Comparison of ENCODE assay signal across 27 cellular contexts in the genomic region with DNA sequence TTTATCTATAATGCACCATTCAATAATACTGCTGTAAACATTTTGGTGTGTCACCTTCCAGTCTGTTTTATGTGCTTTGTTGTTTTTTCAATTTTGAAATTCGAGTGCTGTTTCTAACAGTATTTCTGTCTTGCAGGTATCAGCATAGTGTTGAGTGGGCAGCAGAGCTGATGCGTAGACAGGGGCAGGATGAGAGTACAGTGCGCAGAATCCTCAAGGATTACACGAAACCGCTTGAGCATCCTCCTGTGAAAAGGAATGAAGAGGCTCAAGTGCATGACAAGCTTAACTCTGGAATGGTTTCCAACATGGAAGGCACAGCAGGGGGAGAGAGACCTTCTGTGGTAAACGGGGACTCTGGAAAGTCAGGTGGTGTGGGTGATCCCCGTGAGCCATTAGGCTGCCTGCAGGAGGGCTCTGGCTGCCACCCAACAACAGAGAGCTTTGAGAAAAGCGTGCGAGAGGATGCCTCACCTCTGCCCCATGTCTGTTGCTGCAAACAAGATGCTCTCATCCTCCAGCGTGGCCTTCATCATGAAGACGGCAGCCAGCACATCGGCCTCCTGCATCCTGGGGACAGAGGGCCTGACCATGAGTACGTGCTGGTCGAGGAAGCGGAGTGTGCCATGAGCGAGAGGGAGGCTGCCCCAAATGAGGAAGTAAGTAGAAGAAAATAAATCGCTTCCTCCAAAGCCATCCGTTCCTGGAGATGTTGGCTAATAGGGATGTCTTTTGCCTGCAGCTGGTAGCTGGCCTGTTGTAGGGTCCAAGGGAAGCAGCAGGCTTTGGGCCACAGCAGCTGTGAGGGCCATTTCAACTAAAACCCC. TPM values are rescaled to one million over a fixed set of nuclear protein-coding genes. Genes with fewer than 3 reads are reported as not detected.
A peak's percentile ranks its signal among the peaks of the same experiment; 100 is the strongest.
DNase-seq lines count a peak whose midpoint lies in the region; ATAC-seq and TF ChIP-seq lines count a peak whose summit lies in the region.
"Had no signal": no experiment of that assay in that cellular context is flagged by ENCODE, and none has a peak within 500 bp of the region (broad histone marks: within the 10 kb centered on the region; RNA-seq: fewer than 3 reads in every experiment).

No MANE protein-coding gene starts in this region.

- H3K4me1 ChIP-seq in left ventricle myocardium inferior = peaks cover 17% of the 10 kb centered on the region
- no peaks in the 10 kb centered on the region for H3K4me1 ChIP-seq in upper lobe of right lung

- ATAC-seq in Right ventricle myocardium superior (ENCODE audit: poor library complexity) (no peak), upper lobe of right lung (peak; percentile 79), HG03565 (IDR thresholded peaks at IDR 0.05; ENCODE audit: unreplicated experiment) (no peak), HG03025 (IDR thresholded peaks at IDR 0.05; ENCODE audit: low FRiP score, unreplicated experiment) (no peak)
- ATAC-seq: activated T-helper 17 cell treated with anti-CD3 and anti-CD28 coated beads, Interleukin-2, amount 50 U/mL, for 72 hours; PC-3; right cardiac atrium had no signal

- H3K4me3 ChIP-seq in left ventricle myocardium inferior (no peak overlapping the region), upper lobe of right lung (no peak overlapping the region)
- H3K4me3 ChIP-seq: GM23248, SJCRH30, stomach, tibial nerve had no signal

- H3K36me3 ChIP-seq in left ventricle myocardium inferior = peaks cover 58% of the 10 kb centered on the region
- peaks cover 57% of the 10 kb centered on the region for H3K36me3 ChIP-seq in upper lobe of right lung

- intact Hi-C loops in Right ventricle myocardium superior (cut with DNase I) (no loop called here), left ventricle myocardium inferior (cut with micrococcal nuclease) (no loop called here), upper lobe of right lung (cut with DNase I) (no loop called here), posterior cingulate gyrus (cut with DNase I) (no loop called here)

- H3K27me3 ChIP-seq in left ventricle myocardium inferior (ENCODE audit: low read depth) = no peaks in the 10 kb centered on the region
- no peaks in the 10 kb centered on the region for H3K27me3 ChIP-seq in upper lobe of right lung
- H3K27me3 ChIP-seq: BE2C, SJCRH30, stomach, tibial nerve had no signal

- no peaks in the 10 kb centered on the region for H3K9me3 ChIP-seq in left ventricle myocardium inferior (replicated peaks)
- H3K9me3 ChIP-seq in upper lobe of right lung = no peaks in the 10 kb centered on the region
- H3K9me3 ChIP-seq: BE2C, SJCRH30, stomach, tibial nerve had no signal

- TF ChIP-seq CTCF in left ventricle myocardium inferior (IDR thresholded peaks at IDR 0.05; ENCODE audit: borderline replicate concordance) (no peak), upper lobe of right lung (IDR thresholded peaks at IDR 0.05) (no peak)

- DNase-seq in Right ventricle myocardium superior = peak; percentile 50
- no peak for DNase-seq in left ventricle myocardium inferior
- peak; percentile 89 for DNase-seq in NOMO-1 treated with DMSO at 0.1 percent for 48 hours (lab: John Stamatoyannopoulos, UW; ENCODE audit: unreplicated experiment)
- DNase-seq in globus pallidus (ENCODE audit: low spot score) = peak; percentile 24
- DNase-seq in upper lobe of right lung = peak; percentile 68
- no peak for DNase-seq in posterior cingulate gyrus
- DNase-seq: activated CD4-positive, alpha-beta T cell treated with anti-CD3 and anti-CD28 coated beads, Interleukin-2, amount 50 U/mL, for 1 hour; activated naive CD8-positive, alpha-beta T cell treated with anti-CD3 and anti-CD28 coated beads, Interleukin-2, amount 10 ng/mL, durations not matched to agents 7 days and 5 days; BE2C; COR-L47; GM23248; islet precursor cell; mammary epithelial cell; NCI-H1694; NCI-H774; PC-3; SJCRH30; stomach had no signal

- H3K27ac ChIP-seq in left ventricle myocardium inferior (replicated peaks) = no peak overlapping the region
- H3K27ac ChIP-seq in upper lobe of right lung = no peak overlapping the region
- H3K27ac ChIP-seq: GM23248, SJCRH30, stomach, VCaP had no signal

RNA-seq across cellular contexts. Expression of a gene that starts 19.1 kb away (rescaled TPM):
- total RNA-seq in Right ventricle myocardium superior (24.6 TPM), left ventricle myocardium inferior (22.5 TPM), upper lobe of right lung (16.0 TPM)

RNA-seq across cellular contexts. Expression of a gene that starts 42.0 kb away (rescaled TPM):
- total RNA-seq in Right ventricle myocardium superior (not detected), left ventricle myocardium inferior (1.8 TPM), upper lobe of right lung (not detected)
- total RNA-seq: activated naive CD8-positive, alpha-beta T cell treated with anti-CD3 and anti-CD28 coated beads, Interleukin-2, amount 10 ng/mL, durations not matched to agents 7 days and 5 days; activated T-helper 17 cell treated with anti-CD3 and anti-CD28 coated beads, Interleukin-2, amount 50 U/mL, for 72 hours; GM23248; M059J; myocyte; omental fat pad; right cardiac atrium; SJCRH30; tibial nerve had no signal

RNA-seq across cellular contexts. Expression of a gene that starts 53.5 kb away (rescaled TPM):
- 27.7 TPM for total RNA-seq in Right ventricle myocardium superior
- total RNA-seq in left ventricle myocardium inferior = 34.3 TPM
- total RNA-seq in upper lobe of right lung = 23.4 TPM

Comparison
In these comparisons a context has a peak if more than half of its experiments do, and no peak if none do; other contexts are left out.
1. DNase-seq: peak in Right ventricle myocardium superior (single experiment), NOMO-1 treated with DMSO at 0.1 percent for 48 hours (single experiment), globus pallidus (single experiment) and upper lobe of right lung (single experiment); none in left ventricle myocardium inferior (single experiment) and posterior cingulate gyrus (0 of 10).